In the genomic region with DNA sequence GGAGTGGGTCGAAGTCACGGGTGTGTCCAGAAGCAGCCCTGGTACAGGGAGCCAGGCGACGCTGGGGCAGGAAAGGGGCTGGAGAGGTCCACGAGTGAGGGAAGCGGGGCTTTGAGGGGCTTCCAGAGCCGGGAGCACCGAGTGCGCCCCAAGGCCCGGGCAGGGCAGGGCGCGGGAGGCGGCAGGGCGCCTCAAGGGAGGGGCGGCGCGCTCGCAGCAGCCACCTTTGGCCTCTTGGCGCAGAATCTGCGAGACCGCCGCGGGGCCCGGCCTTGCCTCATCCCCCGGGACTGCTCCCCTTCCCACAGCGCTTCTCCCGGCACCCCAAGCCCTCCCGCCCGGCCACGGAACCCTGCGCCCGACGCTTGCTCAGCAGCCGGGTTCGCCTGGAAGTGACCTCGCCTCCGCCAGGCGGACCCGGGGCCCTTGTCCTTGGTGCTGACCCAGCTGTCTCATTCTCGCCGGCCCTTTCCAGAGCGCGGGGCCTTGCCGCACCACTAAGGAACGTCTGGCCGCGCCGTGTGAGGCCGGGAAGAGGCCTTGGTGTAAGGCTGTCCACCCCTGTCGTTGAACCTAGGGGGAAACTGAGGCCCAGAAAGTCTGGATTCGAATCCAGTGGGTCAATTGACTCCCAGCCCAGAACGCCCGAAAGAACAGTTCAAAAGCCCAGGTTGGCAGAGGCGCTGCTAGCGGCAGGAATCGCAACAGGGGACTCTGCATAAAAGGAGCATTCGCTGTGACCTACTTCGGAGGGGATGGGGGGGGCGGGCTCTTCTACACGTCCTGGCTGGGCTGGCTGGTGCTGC, we compare ENCODE assay signal across 8 cellular contexts. TPM values are rescaled to one million over a fixed set of nuclear protein-coding genes. Genes with fewer than 3 reads are reported as not detected.
DNase-seq lines count a peak whose midpoint lies in the region; ATAC-seq and TF ChIP-seq lines count a peak whose summit lies in the region.

No MANE protein-coding gene starts in this region.

- WGBS in spleen, 5 donors: 1 to 9% (median 2%) methylated on average over 40 to 60 of the region's 60 CpGs

- no peaks in the 10 kb centered on the region for H3K36me3 Mint-ChIP-seq in central memory CD8-positive, alpha-beta T cell (ENCODE audit: insufficient read depth)

- no peak for TF ChIP-seq POLR2A in spleen (IDR thresholded peaks at IDR 0.05)

- H3K9me3 ChIP-seq in spleen: peaks cover 0 to 5% (median 0%) of the 10 kb centered on the region in 8 donors

- peaks cover 85% of the 10 kb centered on the region for H3K27me3 Mint-ChIP-seq in central memory CD8-positive, alpha-beta T cell

- H3K36me3 ChIP-seq in spleen: no peaks in the 10 kb centered on the region

- peaks cover 8% of the 10 kb centered on the region for H3K4me1 Mint-ChIP-seq in central memory CD8-positive, alpha-beta T cell

- H3K4me1 ChIP-seq in spleen: peaks cover 9 to 30% (median 24%) of the 10 kb centered on the region in 6 donors

- H3K27ac ChIP-seq in spleen: no peak overlapping the region

- TF ChIP-seq CTCF in spleen (IDR thresholded peaks at IDR 0.05 in 8 of 11, conservative IDR thresholded peaks at IDR 0.05 in 3 of 11): no peak

- H3K4me3 Mint-ChIP-seq in central memory CD8-positive, alpha-beta T cell: peak overlapping the region; percentile 48

- peak overlapping the region in 7 of 8 donors; percentile 38 to 70 (median 46) for H3K4me3 ChIP-seq in spleen

- H3K27ac Mint-ChIP-seq in central memory CD8-positive, alpha-beta T cell (ENCODE audit: low read depth): no peak overlapping the region

- peaks cover 0 to 99% (median 56%) of the 10 kb centered on the region in 7 donors for H3K27me3 ChIP-seq in spleen (replicated peaks in 1 of 7)

- intact Hi-C loops in spleen (cut with DNase I; ENCODE audit: low total_unique reads): no loop called here

- DNase-seq in COLO829 (ENCODE audit: low spot score) (peak; percentile 58), SW480 (ENCODE audit: low spot score) (peak; percentile 39), islet precursor cell (peak; percentile 91), spleen (peak; percentile 78), OCI-M2 (lab: John Stamatoyannopoulos, UW; ENCODE audit: unreplicated experiment) (no peak)
- no peak for DNase-seq in central memory CD8-positive, alpha-beta T cell (ENCODE audit: low spot score in 2 of 2)

- no peaks in the 10 kb centered on the region for H3K9me3 Mint-ChIP-seq in central memory CD8-positive, alpha-beta T cell

- ATAC-seq in GM19452 (IDR thresholded peaks at IDR 0.05; ENCODE audit: unreplicated experiment) (peak; percentile 27), HG03565 (IDR thresholded peaks at IDR 0.05; ENCODE audit: unreplicated experiment) (peak; percentile 30)
- peak; percentile 37 for ATAC-seq in central memory CD8-positive, alpha-beta T cell (replicated peaks; ENCODE audit: extremely low read depth, poor library complexity, severe bottlenecking)

RNA-seq across cellular contexts. Expression of a gene that starts 0.6 kb away (rescaled TPM):
- under 1 TPM in 5 of 7 donors, not detected in 2; 0.11 to 0.58 (median 0.39) TPM for total RNA-seq in spleen
- polyA plus RNA-seq in spleen: under 1 TPM in 2 of 3 donors, not detected in 1; 0.03 to 0.24 TPM

Comparison
In these comparisons a context has a peak if more than half of its experiments do, and no peak if none do; other contexts are left out.
1. DNase-seq: peak in COLO829 (single experiment), SW480 (single experiment), islet precursor cell (single experiment) and spleen (single experiment); none in central memory CD8-positive, alpha-beta T cell (0 of 2) and OCI-M2 (single experiment).
2. Peak in every context shown above with its lines, with median percentiles within 50 percentile points of each other: ATAC-seq.